ENCODE assay signal across 1 cellular context in the genomic region with DNA sequence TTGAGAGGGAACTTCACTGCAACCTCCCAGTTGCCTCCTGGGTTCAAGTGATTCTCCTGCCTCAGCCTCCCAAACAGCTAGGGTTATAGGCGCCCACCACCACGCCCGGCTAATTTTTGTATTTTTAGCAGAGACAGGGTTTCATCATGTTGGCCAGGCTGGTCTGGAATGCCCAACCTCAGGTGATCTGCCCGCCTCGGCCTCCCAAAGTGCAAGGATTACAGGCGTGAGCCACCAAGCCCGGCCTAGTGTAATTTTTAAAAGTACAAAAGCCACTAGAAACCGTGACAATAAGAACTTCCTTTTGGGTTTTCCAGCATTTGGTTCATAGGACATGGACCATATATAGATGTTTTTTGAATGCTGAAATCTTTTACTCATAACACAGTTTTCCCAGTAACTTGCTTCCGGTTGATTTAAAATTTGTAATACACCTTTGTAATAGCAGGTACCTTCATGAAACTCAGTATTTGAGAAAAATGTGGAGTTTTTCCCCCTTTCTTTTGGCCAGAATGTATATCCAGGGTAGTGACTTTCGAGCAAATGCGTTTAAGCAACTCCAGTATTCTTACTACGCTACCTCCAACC.
TF ChIP-seq lines count a peak whose summit lies in the region.

No MANE protein-coding gene starts in this region.

TF ChIP-seq in K562, 482 proteins besides CTCF, POLR2A, EP300 and RAD21 (continued from another document):
- TF ChIP-seq, protein P1, sequence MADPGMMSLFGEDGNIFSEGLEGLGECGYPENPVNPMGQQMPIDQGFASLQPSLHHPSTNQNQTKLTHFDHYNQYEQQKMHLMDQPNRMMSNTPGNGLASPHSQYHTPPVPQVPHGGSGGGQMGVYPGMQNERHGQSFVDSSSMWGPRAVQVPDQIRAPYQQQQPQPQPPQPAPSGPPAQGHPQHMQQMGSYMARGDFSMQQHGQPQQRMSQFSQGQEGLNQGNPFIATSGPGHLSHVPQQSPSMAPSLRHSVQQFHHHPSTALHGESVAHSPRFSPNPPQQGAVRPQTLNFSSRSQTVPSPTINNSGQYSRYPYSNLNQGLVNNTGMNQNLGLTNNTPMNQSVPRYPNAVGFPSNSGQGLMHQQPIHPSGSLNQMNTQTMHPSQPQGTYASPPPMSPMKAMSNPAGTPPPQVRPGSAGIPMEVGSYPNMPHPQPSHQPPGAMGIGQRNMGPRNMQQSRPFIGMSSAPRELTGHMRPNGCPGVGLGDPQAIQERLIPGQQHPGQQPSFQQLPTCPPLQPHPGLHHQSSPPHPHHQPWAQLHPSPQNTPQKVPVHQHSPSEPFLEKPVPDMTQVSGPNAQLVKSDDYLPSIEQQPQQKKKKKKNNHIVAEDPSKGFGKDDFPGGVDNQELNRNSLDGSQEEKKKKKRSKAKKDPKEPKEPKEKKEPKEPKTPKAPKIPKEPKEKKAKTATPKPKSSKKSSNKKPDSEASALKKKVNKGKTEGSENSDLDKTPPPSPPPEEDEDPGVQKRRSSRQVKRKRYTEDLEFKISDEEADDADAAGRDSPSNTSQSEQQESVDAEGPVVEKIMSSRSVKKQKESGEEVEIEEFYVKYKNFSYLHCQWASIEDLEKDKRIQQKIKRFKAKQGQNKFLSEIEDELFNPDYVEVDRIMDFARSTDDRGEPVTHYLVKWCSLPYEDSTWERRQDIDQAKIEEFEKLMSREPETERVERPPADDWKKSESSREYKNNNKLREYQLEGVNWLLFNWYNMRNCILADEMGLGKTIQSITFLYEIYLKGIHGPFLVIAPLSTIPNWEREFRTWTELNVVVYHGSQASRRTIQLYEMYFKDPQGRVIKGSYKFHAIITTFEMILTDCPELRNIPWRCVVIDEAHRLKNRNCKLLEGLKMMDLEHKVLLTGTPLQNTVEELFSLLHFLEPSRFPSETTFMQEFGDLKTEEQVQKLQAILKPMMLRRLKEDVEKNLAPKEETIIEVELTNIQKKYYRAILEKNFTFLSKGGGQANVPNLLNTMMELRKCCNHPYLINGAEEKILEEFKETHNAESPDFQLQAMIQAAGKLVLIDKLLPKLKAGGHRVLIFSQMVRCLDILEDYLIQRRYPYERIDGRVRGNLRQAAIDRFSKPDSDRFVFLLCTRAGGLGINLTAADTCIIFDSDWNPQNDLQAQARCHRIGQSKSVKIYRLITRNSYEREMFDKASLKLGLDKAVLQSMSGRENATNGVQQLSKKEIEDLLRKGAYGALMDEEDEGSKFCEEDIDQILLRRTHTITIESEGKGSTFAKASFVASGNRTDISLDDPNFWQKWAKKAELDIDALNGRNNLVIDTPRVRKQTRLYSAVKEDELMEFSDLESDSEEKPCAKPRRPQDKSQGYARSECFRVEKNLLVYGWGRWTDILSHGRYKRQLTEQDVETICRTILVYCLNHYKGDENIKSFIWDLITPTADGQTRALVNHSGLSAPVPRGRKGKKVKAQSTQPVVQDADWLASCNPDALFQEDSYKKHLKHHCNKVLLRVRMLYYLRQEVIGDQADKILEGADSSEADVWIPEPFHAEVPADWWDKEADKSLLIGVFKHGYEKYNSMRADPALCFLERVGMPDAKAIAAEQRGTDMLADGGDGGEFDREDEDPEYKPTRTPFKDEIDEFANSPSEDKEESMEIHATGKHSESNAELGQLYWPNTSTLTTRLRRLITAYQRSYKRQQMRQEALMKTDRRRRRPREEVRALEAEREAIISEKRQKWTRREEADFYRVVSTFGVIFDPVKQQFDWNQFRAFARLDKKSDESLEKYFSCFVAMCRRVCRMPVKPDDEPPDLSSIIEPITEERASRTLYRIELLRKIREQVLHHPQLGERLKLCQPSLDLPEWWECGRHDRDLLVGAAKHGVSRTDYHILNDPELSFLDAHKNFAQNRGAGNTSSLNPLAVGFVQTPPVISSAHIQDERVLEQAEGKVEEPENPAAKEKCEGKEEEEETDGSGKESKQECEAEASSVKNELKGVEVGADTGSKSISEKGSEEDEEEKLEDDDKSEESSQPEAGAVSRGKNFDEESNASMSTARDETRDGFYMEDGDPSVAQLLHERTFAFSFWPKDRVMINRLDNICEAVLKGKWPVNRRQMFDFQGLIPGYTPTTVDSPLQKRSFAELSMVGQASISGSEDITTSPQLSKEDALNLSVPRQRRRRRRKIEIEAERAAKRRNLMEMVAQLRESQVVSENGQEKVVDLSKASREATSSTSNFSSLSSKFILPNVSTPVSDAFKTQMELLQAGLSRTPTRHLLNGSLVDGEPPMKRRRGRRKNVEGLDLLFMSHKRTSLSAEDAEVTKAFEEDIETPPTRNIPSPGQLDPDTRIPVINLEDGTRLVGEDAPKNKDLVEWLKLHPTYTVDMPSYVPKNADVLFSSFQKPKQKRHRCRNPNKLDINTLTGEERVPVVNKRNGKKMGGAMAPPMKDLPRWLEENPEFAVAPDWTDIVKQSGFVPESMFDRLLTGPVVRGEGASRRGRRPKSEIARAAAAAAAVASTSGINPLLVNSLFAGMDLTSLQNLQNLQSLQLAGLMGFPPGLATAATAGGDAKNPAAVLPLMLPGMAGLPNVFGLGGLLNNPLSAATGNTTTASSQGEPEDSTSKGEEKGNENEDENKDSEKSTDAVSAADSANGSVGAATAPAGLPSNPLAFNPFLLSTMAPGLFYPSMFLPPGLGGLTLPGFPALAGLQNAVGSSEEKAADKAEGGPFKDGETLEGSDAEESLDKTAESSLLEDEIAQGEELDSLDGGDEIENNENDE (IDR thresholded peaks at IDR 0.05; ENCODE audit: low read depth, low read length), result no peak
- TF ChIP-seq, protein P2, sequence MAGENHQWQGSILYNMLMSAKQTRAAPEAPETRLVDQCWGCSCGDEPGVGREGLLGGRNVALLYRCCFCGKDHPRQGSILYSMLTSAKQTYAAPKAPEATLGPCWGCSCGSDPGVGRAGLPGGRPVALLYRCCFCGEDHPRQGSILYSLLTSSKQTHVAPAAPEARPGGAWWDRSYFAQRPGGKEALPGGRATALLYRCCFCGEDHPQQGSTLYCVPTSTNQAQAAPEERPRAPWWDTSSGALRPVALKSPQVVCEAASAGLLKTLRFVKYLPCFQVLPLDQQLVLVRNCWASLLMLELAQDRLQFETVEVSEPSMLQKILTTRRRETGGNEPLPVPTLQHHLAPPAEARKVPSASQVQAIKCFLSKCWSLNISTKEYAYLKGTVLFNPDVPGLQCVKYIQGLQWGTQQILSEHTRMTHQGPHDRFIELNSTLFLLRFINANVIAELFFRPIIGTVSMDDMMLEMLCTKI (IDR thresholded peaks at IDR 0.05; ENCODE audit: partially characterized antibody), result no peak
- no peak for TF ChIP-seq HLTF (IDR thresholded peaks at IDR 0.05)
- TF ChIP-seq HDAC3 (IDR thresholded peaks at IDR 0.05; ENCODE audit: borderline replicate concordance, partially characterized antibody), result no peak
- TF ChIP-seq ZNF668 (CRISPR knock-in tag; IDR thresholded peaks at IDR 0.05), result peak; percentile 52; the same call in 1 of the 2 replicates
- no peak for TF ChIP-seq ZNF239 (CRISPR knock-in tag; IDR thresholded peaks at IDR 0.05)
- TF ChIP-seq BRF2 (IDR thresholded peaks at IDR 0.05; ENCODE audit: borderline replicate concordance, insufficient read depth, insufficient read length), result no peak
- no peak for TF ChIP-seq ZEB2 (IDR thresholded peaks at IDR 0.05)
- no peak for TF ChIP-seq RUNX1 (IDR thresholded peaks at IDR 0.05; ENCODE audit: low read depth)
- no peak for TF ChIP-seq JUNB (CRISPR knock-in tag; conservative IDR thresholded peaks at IDR 0.05)
- 0 out of 2 replicates have a peak, but pooled peaks have one; percentile 15 for TF ChIP-seq NBN (IDR thresholded peaks at IDR 0.05; ENCODE audit: low read depth)
